24 cellular contexts compared by ENCODE assay signal in the genomic region with DNA sequence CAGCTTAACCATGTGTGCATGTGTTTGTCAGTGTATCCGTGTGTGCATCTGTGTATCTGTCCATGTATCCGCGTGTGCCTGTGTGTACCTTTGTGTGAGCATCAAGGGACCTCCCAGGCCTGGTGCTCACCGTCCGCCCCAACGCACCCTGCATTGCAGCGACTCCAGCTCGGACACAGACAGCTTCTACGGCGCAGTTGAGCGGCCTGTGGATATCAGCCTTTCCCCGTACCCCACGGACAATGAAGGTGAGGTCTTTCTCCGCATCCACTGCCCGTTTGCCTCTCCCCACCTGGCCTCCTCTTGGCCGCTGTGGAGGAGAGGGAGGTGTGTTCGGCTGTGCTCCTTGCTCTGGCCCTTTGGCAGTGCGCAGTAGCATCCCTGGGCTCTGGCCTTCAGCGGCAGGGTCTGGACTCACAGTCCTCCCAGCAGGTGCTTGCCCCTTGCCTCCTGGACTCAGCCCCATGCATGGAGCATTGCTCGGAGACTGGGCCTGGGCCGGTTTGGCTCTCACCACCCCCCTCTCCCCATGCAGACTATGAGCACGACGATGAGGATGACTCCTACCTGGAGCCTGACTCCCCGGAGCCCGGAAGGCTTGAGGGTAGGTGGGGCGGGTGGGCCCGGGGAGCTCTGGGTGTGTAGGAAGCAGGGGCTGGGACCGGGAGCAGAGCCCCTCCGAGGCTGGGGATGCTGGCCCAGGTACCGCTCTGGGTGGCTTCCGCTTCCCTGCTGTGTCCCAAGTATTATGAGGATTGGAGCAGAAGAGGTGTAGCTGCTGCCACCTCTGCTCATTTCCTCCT. TPM values are rescaled to one million over a fixed set of nuclear protein-coding genes. Genes with fewer than 3 reads are reported as not detected.
DNase-seq lines count a peak whose midpoint lies in the region; ATAC-seq and TF ChIP-seq lines count a peak whose summit lies in the region.
"Had no signal": no experiment of that assay in that cellular context is flagged by ENCODE, and none has a peak within 500 bp of the region (broad histone marks: within the 10 kb centered on the region; RNA-seq: fewer than 3 reads in every experiment).

No MANE protein-coding gene starts in this region.

- intact Hi-C loops in left cardiac atrium (cut with DNase I): no loop called here

- DNase-seq in BE2C: peak; percentile 4
- DNase-seq in H7: peak; percentile 43
- DNase-seq in left cardiac atrium: peak; percentile 21
- DNase-seq in nephron progenitor cell: no peak
- no peak for DNase-seq in AG08395 (ENCODE audit: low spot score)
- DNase-seq in DMS 273 (lab: John Stamatoyannopoulos, UW; ENCODE audit: unreplicated experiment): no peak
- no peak for DNase-seq in HT-29 (ENCODE audit: low spot score)
- DNase-seq: activated CD8-positive, alpha-beta T cell treated with anti-CD3 and anti-CD28 coated beads, Interleukin-2, amount 10 ng/mL, durations not matched to agents 7 days and 5 days; activated gamma-delta T cell; activated T-cell treated with anti-CD3 and anti-CD28 coated beads for 4 hours; amniotic stem cell; C1 segment of cervical spinal cord; Calu3; caudate nucleus; mammary epithelial cell; NCI-H2081; NCI-H226; NCI-H774; stimulated activated CD4-positive, alpha-beta T cell treated with anti-CD3 and anti-CD28 coated beads, Interleukin-2, amount 100 ng/mL, for 48 hours; SW 1271 had no signal

- no peaks in the 10 kb centered on the region for H3K4me1 Mint-ChIP-seq in nephron progenitor cell

- H3K4me3 ChIP-seq in BE2C (ENCODE audit: low read depth, low read length): no peak overlapping the region
- no peak overlapping the region for H3K4me3 ChIP-seq in H7 (ENCODE audit: insufficient read depth, low read depth, low read length)
- H3K4me3 ChIP-seq: gastroesophageal sphincter, suprapubic skin had no signal

- peaks cover 22% of the 10 kb centered on the region for H3K36me3 Mint-ChIP-seq in nephron progenitor cell (ENCODE audit: low read depth)

- no peaks in the 10 kb centered on the region for H3K4me1 ChIP-seq in BE2C
- H3K4me1 ChIP-seq: gastroesophageal sphincter had no signal

- H3K9me3 Mint-ChIP-seq in nephron progenitor cell: no peaks in the 10 kb centered on the region

- no peaks in the 10 kb centered on the region for H3K27me3 ChIP-seq in BE2C
- no peaks in the 10 kb centered on the region for H3K27me3 ChIP-seq in H7 (ENCODE audit: control insufficient read depth, insufficient read depth, low read length)
- H3K27me3 ChIP-seq: gastroesophageal sphincter, suprapubic skin had no signal

- H3K27ac Mint-ChIP-seq in nephron progenitor cell: peak overlapping the region; percentile 62
- H3K27ac Mint-ChIP-seq: stimulated activated memory B cell treated with anti-CD40 and anti-IgM and Interleukin-4, amounts not matched to agents 10 μg/mL and 1 μg/mL and 100 μg/mL, for 72 hours had no signal

- no peak for ATAC-seq in left cardiac atrium
- no peak for ATAC-seq in SK-N-SH treated with all-trans-retinoic acid at 6 μM for 48 hours
- ATAC-seq: activated CD8-positive, alpha-beta T cell treated with anti-CD3 and anti-CD28 coated beads, Interleukin-2, amount 10 ng/mL, durations not matched to agents 7 days and 5 days; gastroesophageal sphincter; stimulated activated memory B cell treated with anti-CD40 and anti-IgM and Interleukin-4, amounts not matched to agents 10 μg/mL and 1 μg/mL and 100 μg/mL, for 72 hours had no signal

- no peak overlapping the region for H3K4me3 Mint-ChIP-seq in nephron progenitor cell
- H3K4me3 Mint-ChIP-seq: activated CD8-positive, alpha-beta T cell treated with anti-CD3 and anti-CD28 coated beads, Interleukin-2, amount 10 ng/mL, durations not matched to agents 7 days and 5 days; stimulated activated memory B cell treated with anti-CD40 and anti-IgM and Interleukin-4, amounts not matched to agents 10 μg/mL and 1 μg/mL and 100 μg/mL, for 72 hours had no signal

- no peaks in the 10 kb centered on the region for H3K27me3 Mint-ChIP-seq in nephron progenitor cell (ENCODE audit: low read depth, poor library complexity)
- H3K27me3 Mint-ChIP-seq: stimulated activated memory B cell treated with anti-CD40 and anti-IgM and Interleukin-4, amounts not matched to agents 10 μg/mL and 1 μg/mL and 100 μg/mL, for 72 hours had no signal

- no peaks in the 10 kb centered on the region for H3K9me3 ChIP-seq in BE2C
- H3K9me3 ChIP-seq: gastroesophageal sphincter, suprapubic skin had no signal

- TF ChIP-seq CTCF in BE2C (IDR thresholded peaks at IDR 0.05; ENCODE audit: low read depth, low read length) (no peak), nephron progenitor cell (IDR thresholded peaks at IDR 0.05) (no peak)

- peaks cover 1% of the 10 kb centered on the region; the same call in 1 of the 2 replicates for H3K36me3 ChIP-seq in BE2C
- peaks cover 21% of the 10 kb centered on the region for H3K36me3 ChIP-seq in H7 (replicated peaks; ENCODE audit: control insufficient read depth, insufficient read depth, low read length)

TF ChIP-seq in SK-N-SH treated with all-trans-retinoic acid at 6 μM for 48 hours, 23 proteins besides CTCF, POLR2A, EP300 and RAD21 (continues in another document):
- no peak for TF ChIP-seq ZFP3 (CRISPR knock-in tag; IDR thresholded peaks at IDR 0.05)
- no peak for TF ChIP-seq ISL1 (CRISPR knock-in tag; IDR thresholded peaks at IDR 0.05)
- TF ChIP-seq ESRRG (CRISPR knock-in tag; IDR thresholded peaks at IDR 0.05): no peak
- no peak for TF ChIP-seq OSR1 (CRISPR knock-in tag; IDR thresholded peaks at IDR 0.05)
- no peak for TF ChIP-seq TOX (CRISPR knock-in tag; IDR thresholded peaks at IDR 0.05; ENCODE audit: borderline replicate concordance)
- TF ChIP-seq, protein P1, sequence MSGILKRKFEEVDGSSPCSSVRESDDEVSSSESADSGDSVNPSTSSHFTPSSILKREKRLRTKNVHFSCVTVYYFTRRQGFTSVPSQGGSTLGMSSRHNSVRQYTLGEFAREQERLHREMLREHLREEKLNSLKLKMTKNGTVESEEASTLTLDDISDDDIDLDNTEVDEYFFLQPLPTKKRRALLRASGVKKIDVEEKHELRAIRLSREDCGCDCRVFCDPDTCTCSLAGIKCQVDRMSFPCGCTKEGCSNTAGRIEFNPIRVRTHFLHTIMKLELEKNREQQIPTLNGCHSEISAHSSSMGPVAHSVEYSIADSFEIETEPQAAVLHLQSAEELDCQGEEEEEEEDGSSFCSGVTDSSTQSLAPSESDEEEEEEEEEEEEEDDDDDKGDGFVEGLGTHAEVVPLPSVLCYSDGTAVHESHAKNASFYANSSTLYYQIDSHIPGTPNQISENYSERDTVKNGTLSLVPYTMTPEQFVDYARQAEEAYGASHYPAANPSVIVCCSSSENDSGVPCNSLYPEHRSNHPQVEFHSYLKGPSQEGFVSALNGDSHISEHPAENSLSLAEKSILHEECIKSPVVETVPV (CRISPR knock-in tag; IDR thresholded peaks at IDR 0.05): no peak
- TF ChIP-seq, protein P2, sequence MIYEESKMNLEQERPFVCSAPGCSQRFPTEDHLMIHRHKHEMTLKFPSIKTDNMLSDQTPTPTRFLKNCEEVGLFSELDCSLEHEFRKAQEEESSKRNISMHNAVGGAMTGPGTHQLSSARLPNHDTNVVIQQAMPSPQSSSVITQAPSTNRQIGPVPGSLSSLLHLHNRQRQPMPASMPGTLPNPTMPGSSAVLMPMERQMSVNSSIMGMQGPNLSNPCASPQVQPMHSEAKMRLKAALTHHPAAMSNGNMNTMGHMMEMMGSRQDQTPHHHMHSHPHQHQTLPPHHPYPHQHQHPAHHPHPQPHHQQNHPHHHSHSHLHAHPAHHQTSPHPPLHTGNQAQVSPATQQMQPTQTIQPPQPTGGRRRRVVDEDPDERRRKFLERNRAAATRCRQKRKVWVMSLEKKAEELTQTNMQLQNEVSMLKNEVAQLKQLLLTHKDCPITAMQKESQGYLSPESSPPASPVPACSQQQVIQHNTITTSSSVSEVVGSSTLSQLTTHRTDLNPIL (CRISPR knock-in tag; IDR thresholded peaks at IDR 0.05; ENCODE audit: low read depth): no peak
- TF ChIP-seq ZNF565 (CRISPR knock-in tag; conservative IDR thresholded peaks at IDR 0.05; ENCODE audit: low read depth): no peak
- TF ChIP-seq GLIS3 (CRISPR knock-in tag; IDR thresholded peaks at IDR 0.05): no peak
- no peak for TF ChIP-seq TCF4 (CRISPR knock-in tag; IDR thresholded peaks at IDR 0.05; ENCODE audit: borderline replicate concordance)
- TF ChIP-seq TSHZ2 (CRISPR knock-in tag; IDR thresholded peaks at IDR 0.05): no peak
- TF ChIP-seq RARB (CRISPR knock-in tag; IDR thresholded peaks at IDR 0.05): no peak

RNA-seq across cellular contexts. Expression of gene ADD1, which starts 16.4 kb away (rescaled TPM):
- polyA plus RNA-seq in BE2C (2012; ENCODE audit: insufficient read depth, insufficient read length, low read depth): 184 TPM
- total RNA-seq in H7 (2014; rRNA removed; shearing (Covaris generic)): 201 and 224 TPM in 2 replicates
- total RNA-seq in left cardiac atrium: 100 to 1,000 TPM; 200 to 209 TPM
- total RNA-seq in HT-29 (2014; rRNA removed; shearing (Covaris generic)): 125 and 167 TPM in 2 replicates

RNA-seq across cellular contexts. Expression of gene SH3BP2, which starts 34.4 kb away (rescaled TPM):
- 35.4 TPM for polyA plus RNA-seq in BE2C (2012; ENCODE audit: insufficient read depth, insufficient read length, low read depth)
- 20.4 and 35.5 TPM in 2 replicates for total RNA-seq in H7 (2014; rRNA removed; shearing (Covaris generic))
- total RNA-seq in left cardiac atrium: 10 to 100 TPM; 28.3 to 28.5 TPM
- total RNA-seq in HT-29 (2014; rRNA removed; shearing (Covaris generic)): 122 and 166 TPM in 2 replicates

Comparison
In these comparisons a context has a peak if more than half of its experiments do, and no peak if none do; other contexts are left out.
1. DNase-seq: peak in BE2C (single experiment), H7 (single experiment) and left cardiac atrium (single experiment); none in nephron progenitor cell (single experiment), AG08395 (single experiment), DMS 273 (single experiment) and HT-29 (single experiment).